20 cellular contexts compared by ENCODE assay signal in genomic region chr17:74527756-74528155, GRCh38. TPM values are rescaled to one million over a fixed set of nuclear protein-coding genes. Genes with fewer than 3 reads are reported as not detected.
"Had no signal": no experiment of that assay in that cellular context is flagged by ENCODE, and none has a peak within 500 bp of the region (broad histone marks: within the 10 kb centered on the region; RNA-seq: fewer than 3 reads in every experiment).

No MANE protein-coding gene starts in this region.

- H3K27me3 Mint-ChIP-seq: natural killer cell treated with Interleukin-12 subunit alpha and Interleukin-12 subunit beta and Interleukin-15 and Interleukin-18, amount 100 ng/mL, for 72 hours had no signal

- H3K4me3 Mint-ChIP-seq: activated CD4-positive, alpha-beta T cell treated with anti-CD3 and anti-CD28 coated beads, Interleukin-2, amount 10 ng/mL, durations not matched to agents 24 days and 14 days; activated naive CD4-positive, alpha-beta T cell treated with anti-CD3 and anti-CD28 coated beads, Interleukin-2, amount 50 U/mL, for 24 hours; natural killer cell treated with Interleukin-12 subunit alpha and Interleukin-12 subunit beta and Interleukin-15 and Interleukin-18, amount 100 ng/mL, for 72 hours; stimulated activated memory B cell treated with anti-CD40 and anti-IgM and Interleukin-4, amounts not matched to agents 10 μg/mL and 1 μg/mL and 100 μg/mL, for 72 hours; T-helper 17 cell had no signal

- H3K36me3 ChIP-seq: cardiac muscle cell, prostate gland, right lobe of liver, SJCRH30, tibial nerve, WERI-Rb-1 had no signal

- H3K9me3 Mint-ChIP-seq: activated naive CD4-positive, alpha-beta T cell treated with anti-CD3 and anti-CD28 coated beads, Interleukin-2, amount 50 U/mL, for 24 hours; natural killer cell treated with Interleukin-12 subunit alpha and Interleukin-12 subunit beta and Interleukin-15 and Interleukin-18, amount 100 ng/mL, for 72 hours; stimulated activated memory B cell treated with anti-CD40 and anti-IgM and Interleukin-4, amounts not matched to agents 10 μg/mL and 1 μg/mL and 100 μg/mL, for 72 hours had no signal

- H3K27me3 ChIP-seq: right lobe of liver, tibial nerve had no signal

- H3K27ac ChIP-seq: cardiac muscle cell, foreskin keratinocyte, prostate gland, right lobe of liver, SJCRH30, WERI-Rb-1 had no signal

- H3K9me3 ChIP-seq: prostate gland, right lobe of liver, SJCRH30 had no signal

- H3K4me3 ChIP-seq: cardiac muscle cell, prostate gland, right lobe of liver, SJCRH30, tibial nerve had no signal

- FAIRE-seq: colon had no signal

- DNase-seq: activated CD4-positive, alpha-beta T cell treated with anti-CD3 and anti-CD28 coated beads, Interleukin-2, amount 10 ng/mL, durations not matched to agents 24 days and 14 days; effector memory CD4-positive, alpha-beta T cell; foreskin keratinocyte; glutamatergic neuron; mesenchymal stem cell; nucleus accumbens; SJCRH30; T-helper 17 cell; WERI-Rb-1 had no signal

- H3K36me3 Mint-ChIP-seq: activated naive CD4-positive, alpha-beta T cell treated with anti-CD3 and anti-CD28 coated beads, Interleukin-2, amount 50 U/mL, for 24 hours; natural killer cell treated with Interleukin-12 subunit alpha and Interleukin-12 subunit beta and Interleukin-15 and Interleukin-18, amount 100 ng/mL, for 72 hours had no signal

- H3K27ac Mint-ChIP-seq: activated CD4-positive, alpha-beta T cell treated with anti-CD3 and anti-CD28 coated beads, Interleukin-2, amount 10 ng/mL, durations not matched to agents 24 days and 14 days; activated naive CD4-positive, alpha-beta T cell treated with anti-CD3 and anti-CD28 coated beads, Interleukin-2, amount 50 U/mL, for 24 hours; T-helper 17 cell had no signal

- H3K4me1 ChIP-seq: foreskin keratinocyte, prostate gland, right lobe of liver, SJCRH30, tibial nerve had no signal

- ATAC-seq: foreskin keratinocyte had no signal

RNA-seq across cellular contexts. Expression of gene CD300LB, which starts 3.5 kb away (rescaled TPM):
- total RNA-seq: activated CD4-positive, alpha-beta T cell treated with anti-CD3 and anti-CD28 coated beads, Interleukin-2, amount 10 ng/mL, durations not matched to agents 24 days and 14 days; cardiac muscle cell; foreskin keratinocyte; kidney epithelial cell; SJCRH30 had no signal
- polyA plus RNA-seq: cardiac muscle cell, foreskin keratinocyte had no signal

RNA-seq across cellular contexts. Expression of gene CD300C, which starts 18.2 kb away (rescaled TPM):
- total RNA-seq: foreskin keratinocyte, kidney epithelial cell, SJCRH30 had no signal
- polyA plus RNA-seq: foreskin keratinocyte had no signal

RNA-seq across cellular contexts. Expression of gene CD300H, which starts 39.6 kb away (rescaled TPM):
- total RNA-seq: activated CD4-positive, alpha-beta T cell treated with anti-CD3 and anti-CD28 coated beads, Interleukin-2, amount 10 ng/mL, durations not matched to agents 24 days and 14 days; cardiac muscle cell; foreskin keratinocyte; kidney epithelial cell; natural killer cell treated with Interleukin-12 subunit alpha and Interleukin-12 subunit beta and Interleukin-15 and Interleukin-18, amount 100 ng/mL, for 72 hours; prostate gland; SJCRH30; subcutaneous adipose tissue; T-helper 17 cell; tibial nerve had no signal
- polyA plus RNA-seq: cardiac muscle cell, foreskin keratinocyte, liver had no signal
